ENCODE assay signal across 31 cellular contexts in the genomic region with DNA sequence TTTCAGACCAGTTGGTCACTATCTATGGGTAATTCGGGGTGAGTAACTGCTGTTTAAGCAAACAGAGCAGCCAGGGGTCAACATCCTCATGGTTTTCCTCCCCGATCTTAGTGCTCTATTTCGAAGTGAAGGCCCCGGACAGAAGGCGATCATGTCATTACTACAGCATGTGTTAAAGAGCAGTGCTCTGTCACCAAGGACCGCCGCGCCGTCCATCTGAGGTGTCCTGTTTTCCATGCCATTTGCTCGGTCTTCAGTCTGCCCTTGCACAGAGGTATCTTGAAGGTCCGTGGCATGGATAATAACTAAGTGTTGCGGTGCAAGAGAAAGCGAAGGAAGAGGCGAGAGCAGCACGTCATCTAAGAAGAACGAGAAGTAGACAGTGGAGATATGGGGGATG. TPM values are rescaled to one million over a fixed set of nuclear protein-coding genes. Genes with fewer than 3 reads are reported as not detected.
"Had no signal": no experiment of that assay in that cellular context is flagged by ENCODE, and none has a peak within 500 bp of the region (broad histone marks: within the 10 kb centered on the region; RNA-seq: fewer than 3 reads in every experiment).

No MANE protein-coding gene starts in this region.

- H3K4me3 ChIP-seq: ascending aorta, cardiac muscle cell had no signal

- H3K27me3 ChIP-seq: ascending aorta, cardiac muscle cell had no signal

- H3K4me1 ChIP-seq: ascending aorta had no signal

- DNase-seq: activated B cell treated with CpG ODN at 0.5 μM for 24 hours; activated CD4-positive, alpha-beta memory T cell treated with anti-CD3 and anti-CD28 coated beads for 36 hours; activated CD4-positive, alpha-beta T cell treated with anti-CD3 and anti-CD28 coated beads for 4 hours; activated CD4-positive, alpha-beta T cell treated with anti-CD3 and anti-CD28 coated beads, Interleukin-2, amount 10 ng/mL, durations not matched to agents 24 days and 14 days; activated CD4-positive, alpha-beta T cell treated with anti-CD3 and anti-CD28 coated beads, Interleukin-2, amount 50 U/mL, for 1 hour; activated CD4-positive, alpha-beta T cell treated with anti-CD3 and anti-CD28 coated beads, Interleukin-2, amount 50 U/mL, for 4 hours; activated CD4-positive, CD25-positive, alpha-beta regulatory T cell treated with anti-CD3 and anti-CD28 coated beads, Interleukin-2, amount 50 U/mL, for 72 hours; activated CD8-positive, alpha-beta memory T cell treated with anti-CD3 and anti-CD28 coated beads, Interleukin-2, amount 50 U/mL, for 4 hours; activated CD8-positive, alpha-beta T cell treated with anti-CD3 and anti-CD28 coated beads for 36 hours; activated effector memory CD4-positive, alpha-beta T cell treated with anti-CD3 and anti-CD28 coated beads, Interleukin-2, amount 50 U/mL, for 16 hours; activated gamma-delta T cell treated with Interleukin-2 at 50 U/mL for 16 hours; activated naive CD4-positive, alpha-beta T cell; activated naive CD4-positive, alpha-beta T cell treated with anti-CD3 and anti-CD28 coated beads for 36 hours; activated naive CD8-positive, alpha-beta T cell treated with anti-CD3 and anti-CD28 coated beads, Interleukin-2, amount 10 ng/mL, durations not matched to agents 7 days and 5 days; activated naive CD8-positive, alpha-beta T cell treated with anti-CD3 and anti-CD28 coated beads, Interleukin-2, amount 50 U/mL, for 24 hours; activated T-cell treated with anti-CD3 and anti-CD28 coated beads for 4 hours; activated T-cell treated with anti-CD3 and anti-CD28 coated beads, Interleukin-2, amount 50 U/mL, for 1 hour; activated T-cell treated with anti-CD3 and anti-CD28 coated beads, Interleukin-2, amount 50 U/mL, for 4 hours; activated T-cell treated with anti-CD3 and anti-CD28 coated beads, Interleukin-2, amount 50 U/mL, for 72 hours; amygdala; anterior cingulate cortex; central memory CD4-positive, alpha-beta T cell; T-cell; T-helper 2 cell; T-helper 9 cell had no signal

- H3K27ac ChIP-seq: ascending aorta, cardiac muscle cell, VCaP had no signal

- H3K9me3 ChIP-seq: ascending aorta had no signal

- H3K36me3 ChIP-seq: ascending aorta, cardiac muscle cell had no signal

- ATAC-seq: activated CD8-positive, alpha-beta T cell treated with anti-CD3 and anti-CD28 coated beads for 36 hours; activated naive CD8-positive, alpha-beta T cell treated with anti-CD3 and anti-CD28 coated beads, Interleukin-2, amount 50 U/mL, for 24 hours; activated T-cell treated with anti-CD3 and anti-CD28 coated beads, Interleukin-2, amount 50 U/mL, for 4 hours; activated T-cell treated with anti-CD3 and anti-CD28 coated beads, Interleukin-2, amount 50 U/mL, for 72 hours; activated T-helper 17 cell treated with anti-CD3 and anti-CD28 coated beads, Interleukin-2, amount 50 U/mL, for 72 hours; T-cell had no signal

RNA-seq across cellular contexts. Expression of gene PPP1R3G, which starts 25.1 kb away (rescaled TPM):
- total RNA-seq: activated CD4-positive, alpha-beta memory T cell treated with anti-CD3 and anti-CD28 coated beads for 36 hours; activated naive CD4-positive, alpha-beta T cell treated with anti-CD3 and anti-CD28 coated beads for 36 hours; activated T-cell treated with anti-CD3 and anti-CD28 coated beads, Interleukin-2, amount 50 U/mL, for 4 hours; activated T-helper 1 cell treated with anti-CD3 and anti-CD28 coated beads, Interleukin-12 subunit alpha, Interleukin-12 subunit beta, Interleukin-2, Interleukin-4 antibody, amounts not matched to agents 30 ng/mL and 10 ng/mL and 1 ng/mL, durations not matched to agents 14 hours and 24 hours and 36 hours; T-helper 1 cell treated with Interleukin-12 subunit alpha and Interleukin-12 subunit beta and Interleukin-4 antibody, amounts not matched to agents 30 ng/mL and 1 ng/mL, for 36 hours had no signal
